In the genomic region with DNA sequence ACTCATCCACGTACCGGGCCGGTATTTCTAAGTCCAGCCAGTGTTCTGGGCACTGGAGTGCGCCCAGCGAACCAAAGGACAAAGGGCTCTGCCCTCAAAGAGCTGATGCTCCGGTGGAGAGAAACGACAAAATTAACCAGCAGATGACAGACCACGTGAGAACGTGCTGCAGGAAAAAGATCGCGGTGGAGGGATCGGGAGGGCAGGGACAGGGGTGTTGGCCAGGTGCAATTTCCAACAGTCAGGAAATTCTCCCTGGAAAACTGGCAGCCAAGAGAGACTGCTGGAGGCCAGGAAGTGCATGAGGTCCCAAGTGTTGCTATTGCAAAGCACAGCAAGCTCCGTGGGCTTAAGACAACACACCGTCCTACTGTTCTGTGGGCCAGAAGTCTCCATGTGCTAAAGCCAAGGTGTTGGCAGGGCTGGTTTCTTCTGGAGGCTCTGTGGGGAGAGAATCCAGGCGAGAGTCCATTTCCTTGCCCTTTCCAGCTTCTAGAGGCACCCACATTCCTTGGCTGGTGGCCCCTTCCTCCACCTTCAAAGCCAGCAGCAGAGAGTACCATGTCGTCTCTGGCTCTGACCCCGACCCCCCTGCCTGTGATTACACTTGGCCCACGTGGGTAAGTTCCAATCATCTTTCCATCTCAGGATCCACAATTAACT, we compare ENCODE assay signal across 18 cellular contexts. TPM values are rescaled to one million over a fixed set of nuclear protein-coding genes. Genes with fewer than 3 reads are reported as not detected.
DNase-seq lines count a peak whose midpoint lies in the region; ATAC-seq and TF ChIP-seq lines count a peak whose summit lies in the region.
"Had no signal": no experiment of that assay in that cellular context is flagged by ENCODE, and none has a peak within 500 bp of the region (broad histone marks: within the 10 kb centered on the region; RNA-seq: fewer than 3 reads in every experiment).

No MANE protein-coding gene starts in this region.

- peaks cover 5% of the 10 kb centered on the region for H3K36me3 Mint-ChIP-seq in chondrocyte (ENCODE audit: low read depth)
- H3K36me3 Mint-ChIP-seq in stimulated activated naive B cell treated with anti-CD40 and anti-IgM and Interleukin-4, amounts not matched to agents 10 μg/mL and 1 μg/mL and 100 μg/mL, for 72 hours, result peaks cover 12 to 19% of the 10 kb centered on the region in 2 donors

- no peak for TF ChIP-seq CTCF in chondrocyte (IDR thresholded peaks at IDR 0.05)
- no peak for TF ChIP-seq CTCF in lung (IDR thresholded peaks at IDR 0.05; ENCODE audit: control extremely low read depth, extremely low read depth)

- peaks cover 0 to 8% of the 10 kb centered on the region in 2 donors for H3K36me3 ChIP-seq in lung (ENCODE audit: control insufficient read depth in 2 of 2, insufficient read depth in 2 of 2, low read length in 2 of 2)

- peak overlapping the region; percentile 5 for H3K27ac Mint-ChIP-seq in chondrocyte (ENCODE audit: unreplicated experiment)
- no peak overlapping the region for H3K27ac Mint-ChIP-seq in stimulated activated naive B cell treated with anti-CD40 and anti-IgM and Interleukin-4, amounts not matched to agents 10 μg/mL and 1 μg/mL and 100 μg/mL, for 72 hours
- H3K27ac Mint-ChIP-seq: CD8-positive, alpha-beta memory T cell; T-helper 1 cell treated with Interleukin-12 subunit alpha and Interleukin-12 subunit beta and Interleukin-4 antibody, amounts not matched to agents 30 μg/mL and 1 μg/mL, for 36 hours had no signal

- 67 to 77% methylated on average over 18 of the region's 18 CpGs for WGBS in lung, 2 donors

- H3K4me1 ChIP-seq in lung (ENCODE audit: control insufficient read depth in 2 of 2, insufficient read depth in 2 of 2, low read length in 2 of 2), result peaks cover 3 to 6% of the 10 kb centered on the region in 2 donors

- no peaks in the 10 kb centered on the region for H3K27me3 ChIP-seq in lung (ENCODE audit: control insufficient read depth, insufficient read depth)
- H3K27me3 ChIP-seq: BLaER1 had no signal

- ATAC-seq in lung (ENCODE audit: insufficient read depth, low FRiP score), result no peak
- no peak for ATAC-seq in stimulated activated naive B cell treated with anti-CD40 and anti-IgM and Interleukin-4, amounts not matched to agents 10 μg/mL and 1 μg/mL and 100 μg/mL, for 72 hours (replicated peaks)
- ATAC-seq: PC-3 had no signal

- H3K27me3 Mint-ChIP-seq in chondrocyte (ENCODE audit: low read depth), result peaks cover 5% of the 10 kb centered on the region
- peaks cover 15 to 21% of the 10 kb centered on the region in 2 donors for H3K27me3 Mint-ChIP-seq in stimulated activated naive B cell treated with anti-CD40 and anti-IgM and Interleukin-4, amounts not matched to agents 10 μg/mL and 1 μg/mL and 100 μg/mL, for 72 hours

- DNase-seq in COLO668 (lab: John Stamatoyannopoulos, UW; ENCODE audit: unreplicated experiment) (peak; percentile 34), DMS153 treated with DMSO at 0.1 percent for 48 hours (lab: John Stamatoyannopoulos, UW; ENCODE audit: unreplicated experiment) (peak; percentile 31), chondrocyte (ENCODE audit: low spot score) (no peak), lung (ENCODE audit: low spot score) (no peak), NCI-H774 (lab: John Stamatoyannopoulos, UW) (no peak)
- DNase-seq in effector CD4-positive, alpha-beta T cell, result no peak
- no peak for DNase-seq in stimulated activated naive B cell treated with anti-CD40 and anti-IgM and Interleukin-4, amounts not matched to agents 10 μg/mL and 1 μg/mL and 100 μg/mL, for 72 hours
- DNase-seq: CD8-positive, alpha-beta memory T cell; DMS79; HCEC 1CT; NCI-H187; NCI-H2171 treated with DMSO at 0.1 percent for 48 hours; NCI-H510A; NK-92 treated with Interleukin-12 subunit alpha and Interleukin-12 subunit beta, amount 100 ng/mL, for 24 hours; PC-3 had no signal

- H3K4me1 Mint-ChIP-seq in chondrocyte (ENCODE audit: low read depth), result peaks cover 26% of the 10 kb centered on the region
- H3K4me1 Mint-ChIP-seq in stimulated activated naive B cell treated with anti-CD40 and anti-IgM and Interleukin-4, amounts not matched to agents 10 μg/mL and 1 μg/mL and 100 μg/mL, for 72 hours, result peaks cover 19 to 29% of the 10 kb centered on the region in 2 donors

- no peaks in the 10 kb centered on the region for H3K9me3 Mint-ChIP-seq in chondrocyte (ENCODE audit: low read depth)
- H3K9me3 Mint-ChIP-seq in stimulated activated naive B cell treated with anti-CD40 and anti-IgM and Interleukin-4, amounts not matched to agents 10 μg/mL and 1 μg/mL and 100 μg/mL, for 72 hours, result no peaks in the 10 kb centered on the region
- H3K9me3 Mint-ChIP-seq: T-helper 1 cell treated with Interleukin-12 subunit alpha and Interleukin-12 subunit beta and Interleukin-4 antibody, amounts not matched to agents 30 μg/mL and 1 μg/mL, for 36 hours had no signal

- no peak overlapping the region for H3K4me3 Mint-ChIP-seq in chondrocyte (ENCODE audit: unreplicated experiment)
- no peak overlapping the region for H3K4me3 Mint-ChIP-seq in stimulated activated naive B cell treated with anti-CD40 and anti-IgM and Interleukin-4, amounts not matched to agents 10 μg/mL and 1 μg/mL and 100 μg/mL, for 72 hours
- H3K4me3 Mint-ChIP-seq: CD8-positive, alpha-beta memory T cell; T-helper 1 cell treated with Interleukin-12 subunit alpha and Interleukin-12 subunit beta and Interleukin-4 antibody, amounts not matched to agents 30 μg/mL and 1 μg/mL, for 36 hours had no signal

- peaks cover 0 to 7% of the 10 kb centered on the region in 2 donors for H3K9me3 ChIP-seq in lung (ENCODE audit: control insufficient read depth in 2 of 2, insufficient read depth in 1 of 2, low read length in 1 of 2)
- H3K9me3 ChIP-seq: BLaER1 had no signal

- no peak overlapping the region for H3K27ac ChIP-seq in lung (ENCODE audit: low read depth in 1 of 2, low read length in 1 of 2)
- H3K27ac ChIP-seq: BLaER1, SK-N-MC had no signal

- H3K4me3 ChIP-seq in lung, result peak overlapping the region; percentile 2
- H3K4me3 ChIP-seq: BLaER1, SK-N-MC had no signal

RNA-seq across cellular contexts. Expression of a gene that starts 21.3 kb away (rescaled TPM):
- total RNA-seq in chondrocyte (9.1 to 11.1 TPM (median 9.6 TPM) in 3 replicates), lung (1 to 10 TPM in 1 of 2 donors, under 1 TPM in 1; 0.65 to 8.3 TPM)
- under 1 TPM; 0.13 to 0.39 TPM for polyA plus RNA-seq in lung
- total RNA-seq: PC-3 had no signal

RNA-seq across cellular contexts. Expression of a gene that starts 34.9 kb away (rescaled TPM):
- total RNA-seq in chondrocyte, result 196 to 209 TPM (median 198 TPM) in 3 replicates
- total RNA-seq in lung, result 10 to 100 TPM; 50.6 to 74.0 TPM
- polyA plus RNA-seq in lung, result 10 to 100 TPM; 14.3 to 60.9 TPM

Comparison
In these comparisons a context has a peak if more than half of its experiments do, and no peak if none do; other contexts are left out.
1. DNase-seq: peak in COLO668 (single experiment) and DMS153 treated with DMSO at 0.1 percent for 48 hours (single experiment); none in chondrocyte (single experiment), lung (single experiment), effector CD4-positive, alpha-beta T cell (single experiment), NCI-H774 (single experiment) and stimulated activated naive B cell treated with anti-CD40 and anti-IgM and Interleukin-4, amounts not matched to agents 10 μg/mL and 1 μg/mL and 100 μg/mL, for 72 hours (single experiment).